ENCODE assay signal across 20 cellular contexts in genomic region chr12:47164730-47165439, GRCh38.
DNase-seq lines count a peak whose midpoint lies in the region; ATAC-seq and TF ChIP-seq lines count a peak whose summit lies in the region.
"Had no signal": no experiment of that assay in that cellular context is flagged by ENCODE, and none has a peak within 500 bp of the region (broad histone marks: within the 10 kb centered on the region; RNA-seq: fewer than 3 reads in every experiment).

No MANE protein-coding gene starts in this region.

- H3K27ac Mint-ChIP-seq in endodermal cell: no peak overlapping the region
- H3K27ac Mint-ChIP-seq in osteocyte (ENCODE audit: unreplicated experiment): no peak overlapping the region
- no peak overlapping the region for H3K27ac Mint-ChIP-seq in activated naive CD8-positive, alpha-beta T cell treated with anti-CD3 and anti-CD28 coated beads, Interleukin-2, amount 50 U/mL, for 24 hours
- H3K27ac Mint-ChIP-seq: activated naive CD4-positive, alpha-beta T cell treated with anti-CD3 and anti-CD28 coated beads, Interleukin-2, amount 50 U/mL, for 24 hours; CD4-positive, alpha-beta T cell; T-helper 1 cell treated with Interleukin-12 subunit alpha and Interleukin-12 subunit beta and Interleukin-4 antibody, amounts not matched to agents 30 μg/mL and 1 μg/mL, for 36 hours had no signal

- no peaks in the 10 kb centered on the region for H3K27me3 Mint-ChIP-seq in endodermal cell (ENCODE audit: insufficient read depth)
- no peaks in the 10 kb centered on the region for H3K27me3 Mint-ChIP-seq in osteocyte (ENCODE audit: unreplicated experiment)
- no peaks in the 10 kb centered on the region for H3K27me3 Mint-ChIP-seq in activated naive CD8-positive, alpha-beta T cell treated with anti-CD3 and anti-CD28 coated beads, Interleukin-2, amount 50 U/mL, for 24 hours
- H3K27me3 Mint-ChIP-seq: activated naive CD4-positive, alpha-beta T cell treated with anti-CD3 and anti-CD28 coated beads, Interleukin-2, amount 50 U/mL, for 24 hours; CD4-positive, alpha-beta T cell had no signal

- WGBS in endodermal cell (ENCODE audit: insufficient coverage in 1 of 2, insufficient read length in 1 of 2), 2 experiments: 95 to 96% methylated on average over 2 of the region's 2 CpGs

- H3K9me3 Mint-ChIP-seq in endodermal cell (peaks cover 4% of the 10 kb centered on the region), osteocyte (ENCODE audit: unreplicated experiment) (peaks cover 3% of the 10 kb centered on the region)
- peaks cover 8% of the 10 kb centered on the region for H3K9me3 Mint-ChIP-seq in activated naive CD8-positive, alpha-beta T cell treated with anti-CD3 and anti-CD28 coated beads, Interleukin-2, amount 50 U/mL, for 24 hours

- H3K4me3 Mint-ChIP-seq in endodermal cell (no peak overlapping the region), osteocyte (ENCODE audit: unreplicated experiment) (no peak overlapping the region)
- no peak overlapping the region for H3K4me3 Mint-ChIP-seq in activated naive CD8-positive, alpha-beta T cell treated with anti-CD3 and anti-CD28 coated beads, Interleukin-2, amount 50 U/mL, for 24 hours
- H3K4me3 Mint-ChIP-seq: activated naive CD4-positive, alpha-beta T cell treated with anti-CD3 and anti-CD28 coated beads, Interleukin-2, amount 50 U/mL, for 24 hours; CD4-positive, alpha-beta T cell; T-helper 1 cell treated with Interleukin-12 subunit alpha and Interleukin-12 subunit beta and Interleukin-4 antibody, amounts not matched to agents 30 μg/mL and 1 μg/mL, for 36 hours had no signal

- H3K27ac ChIP-seq in endodermal cell (ENCODE audit: low read depth, low read length): no peak overlapping the region
- H3K27ac ChIP-seq: neutrophil, thoracic aorta had no signal

- H3K27me3 ChIP-seq in endodermal cell (ENCODE audit: control insufficient read depth, insufficient read depth, low read length, poor library complexity, severe bottlenecking): no peaks in the 10 kb centered on the region
- H3K27me3 ChIP-seq: neutrophil had no signal

- no peak overlapping the region for H3K4me3 ChIP-seq in endodermal cell (ENCODE audit: low read length)
- H3K4me3 ChIP-seq: thoracic aorta had no signal

- ATAC-seq in activated naive CD8-positive, alpha-beta T cell treated with anti-CD3 and anti-CD28 coated beads, Interleukin-2, amount 50 U/mL, for 24 hours: no peak

- peaks cover 26% of the 10 kb centered on the region for H3K4me1 Mint-ChIP-seq in endodermal cell
- no peaks in the 10 kb centered on the region for H3K4me1 Mint-ChIP-seq in osteocyte (ENCODE audit: unreplicated experiment)
- H3K4me1 Mint-ChIP-seq in activated naive CD8-positive, alpha-beta T cell treated with anti-CD3 and anti-CD28 coated beads, Interleukin-2, amount 50 U/mL, for 24 hours: peaks cover 3% of the 10 kb centered on the region

- H3K9me3 ChIP-seq in endodermal cell (ENCODE audit: control insufficient read depth, low read length): no peaks in the 10 kb centered on the region
- H3K9me3 ChIP-seq: neutrophil, thoracic aorta had no signal

- DNase-seq in ELR (ENCODE audit: low read depth): peak; percentile 57
- DNase-seq in M059J (ENCODE audit: low read depth): peak; percentile 76
- no peak for DNase-seq in endodermal cell
- DNase-seq in osteocyte (ENCODE audit: extremely low spot score, unreplicated experiment): no peak
- no peak for DNase-seq in activated naive CD8-positive, alpha-beta T cell treated with anti-CD3 and anti-CD28 coated beads, Interleukin-2, amount 50 U/mL, for 24 hours
- DNase-seq in NCI-H2196 treated with DMSO at 0.1 percent for 48 hours (lab: John Stamatoyannopoulos, UW; ENCODE audit: unreplicated experiment): no peak
- no peak for DNase-seq in activated CD8-positive, alpha-beta memory T cell treated with anti-CD3 and anti-CD28 coated beads for 24 hours
- DNase-seq: activated CD4-positive, alpha-beta T cell treated with anti-CD3 and anti-CD28 coated beads for 1 hour; CD4-positive, alpha-beta T cell; central memory CD4-positive, alpha-beta T cell; GDM1; KG1; NCI-H1105; NCI-H2171; stimulated activated CD4-positive, alpha-beta T cell treated with anti-CD3 and anti-CD28 coated beads, Interleukin-4, amount 100 ng/mL, for 1 hour; stimulated activated CD8-positive, alpha-beta memory T cell treated with anti-CD3 and anti-CD28 coated beads, Interleukin-4, amount 100 ng/mL, for 48 hours had no signal

- H3K9ac ChIP-seq in endodermal cell (ENCODE audit: extremely low read depth, low read length, poor library complexity, severe bottlenecking): no peak overlapping the region

- peaks cover 3% of the 10 kb centered on the region for H3K4me1 ChIP-seq in endodermal cell (ENCODE audit: control insufficient read depth, insufficient read depth, low read length)

- H3K36me3 ChIP-seq in endodermal cell (ENCODE audit: control insufficient read depth, insufficient read depth, low read length): no peaks in the 10 kb centered on the region
- H3K36me3 ChIP-seq: neutrophil, thoracic aorta had no signal

- TF ChIP-seq CTCF in endodermal cell (conservative IDR thresholded peaks at IDR 0.05) (peak; percentile 43), osteocyte (IDR thresholded peaks at IDR 0.05) (peak; percentile 9)

- H3K36me3 Mint-ChIP-seq in endodermal cell (ENCODE audit: low read depth) (no peaks in the 10 kb centered on the region), osteocyte (ENCODE audit: unreplicated experiment) (peaks cover 2% of the 10 kb centered on the region)
- H3K36me3 Mint-ChIP-seq in activated naive CD8-positive, alpha-beta T cell treated with anti-CD3 and anti-CD28 coated beads, Interleukin-2, amount 50 U/mL, for 24 hours (ENCODE audit: low read depth): peaks cover 41% of the 10 kb centered on the region

Comparison
In these comparisons a context has a peak if more than half of its experiments do, and no peak if none do; other contexts are left out.
1. DNase-seq: peak in ELR (single experiment) and M059J (single experiment); none in endodermal cell (single experiment), osteocyte (single experiment), activated naive CD8-positive, alpha-beta T cell treated with anti-CD3 and anti-CD28 coated beads, Interleukin-2, amount 50 U/mL, for 24 hours (single experiment), NCI-H2196 treated with DMSO at 0.1 percent for 48 hours (single experiment) and activated CD8-positive, alpha-beta memory T cell treated with anti-CD3 and anti-CD28 coated beads for 24 hours (single experiment).